8 cellular contexts compared by ENCODE assay signal in the genomic region with DNA sequence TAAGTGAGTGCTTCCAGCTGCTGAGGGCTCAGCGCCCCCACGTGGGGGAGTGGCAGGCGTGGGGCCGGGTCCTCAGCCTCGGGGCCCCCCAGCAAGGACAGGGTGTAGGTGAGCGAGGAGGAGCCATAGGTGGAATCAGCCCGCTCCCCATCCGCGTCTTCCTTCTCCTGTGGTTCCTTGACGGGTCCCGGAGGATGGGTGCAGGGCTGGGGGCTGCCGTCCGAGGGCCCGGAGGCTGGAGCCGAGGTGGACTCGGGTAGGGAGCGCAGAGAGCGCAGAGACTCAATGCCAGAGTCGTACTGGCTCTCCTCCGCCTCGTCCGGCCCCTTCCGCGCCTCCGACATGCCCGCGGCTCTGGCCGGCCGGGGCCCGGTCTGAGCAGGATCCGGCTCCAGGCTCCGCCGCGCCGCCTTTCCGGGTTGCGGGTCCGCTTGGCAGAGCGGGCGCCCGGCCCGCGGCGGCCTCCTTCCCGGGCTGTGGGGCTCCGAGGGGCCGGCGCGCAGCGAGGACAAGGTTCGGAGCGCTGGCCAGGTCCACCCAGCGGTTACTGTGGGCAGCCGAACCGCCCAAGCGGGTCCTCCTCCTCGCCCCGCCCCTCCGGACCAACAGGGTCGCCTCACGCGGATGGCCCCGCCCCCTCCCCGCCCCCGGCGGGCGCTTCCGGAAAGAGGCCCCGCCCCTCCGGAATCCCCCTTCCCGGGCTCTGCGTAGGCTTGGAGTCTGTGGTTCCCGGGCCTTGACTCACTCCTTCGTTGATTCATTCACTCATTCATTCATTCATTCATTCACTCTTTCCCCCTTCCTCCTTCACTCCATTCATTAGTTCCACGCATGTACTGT. TPM values are rescaled to one million over a fixed set of nuclear protein-coding genes. Genes with fewer than 3 reads are reported as not detected.
DNase-seq lines count a peak whose midpoint lies in the region; ATAC-seq, FAIRE-seq and TF ChIP-seq lines count a peak whose summit lies in the region.

A gene with protein sequence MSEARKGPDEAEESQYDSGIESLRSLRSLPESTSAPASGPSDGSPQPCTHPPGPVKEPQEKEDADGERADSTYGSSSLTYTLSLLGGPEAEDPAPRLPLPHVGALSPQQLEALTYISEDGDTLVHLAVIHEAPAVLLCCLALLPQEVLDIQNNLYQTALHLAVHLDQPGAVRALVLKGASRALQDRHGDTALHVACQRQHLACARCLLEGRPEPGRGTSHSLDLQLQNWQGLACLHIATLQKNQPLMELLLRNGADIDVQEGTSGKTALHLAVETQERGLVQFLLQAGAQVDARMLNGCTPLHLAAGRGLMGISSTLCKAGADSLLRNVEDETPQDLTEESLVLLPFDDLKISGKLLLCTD (minus strand): TSS at position 549 of the 840 bp plus-strand sequence. CDS start 205 bp downstream, at position 344.

- H3K27me3 Mint-ChIP-seq in CD14-positive monocyte (ENCODE audit: low read depth in 3 of 3) (peaks cover 20 to 28% (median 25%) of the 10 kb centered on the region in 3 donors), endodermal cell (ENCODE audit: insufficient read depth) (peaks cover 51% of the 10 kb centered on the region)

- H3K27me3 ChIP-seq in NT2/D1 (ENCODE audit: insufficient read depth, insufficient read length) (peaks cover 27% of the 10 kb centered on the region), endodermal cell (ENCODE audit: control insufficient read depth, insufficient read depth, low read length, poor library complexity, severe bottlenecking) (peaks cover 21% of the 10 kb centered on the region)

- TF ChIP-seq CTCF in CD14-positive monocyte (IDR thresholded peaks at IDR 0.05) (peak; percentile 26), endodermal cell (conservative IDR thresholded peaks at IDR 0.05) (peak; percentile 29)

- H3K27ac ChIP-seq in endodermal cell (ENCODE audit: low read depth, low read length) (no peak within 1 kb of the TSS), mesodermal cell (ENCODE audit: low read depth, low read length, severe bottlenecking) (peak within 1 kb of the TSS; percentile 57)

- H3K9ac ChIP-seq in NT2/D1 (ENCODE audit: insufficient read length, low read depth), result peak within 1 kb of the TSS; percentile 83
- peak within 1 kb of the TSS; percentile 4 for H3K9ac ChIP-seq in endodermal cell (ENCODE audit: extremely low read depth, low read length, poor library complexity, severe bottlenecking)

- H3K36me3 Mint-ChIP-seq in CD14-positive monocyte (peaks cover 29 to 37% of the 10 kb centered on the region in 2 donors), endodermal cell (ENCODE audit: low read depth) (no peaks in the 10 kb centered on the region)

- H3K27ac Mint-ChIP-seq in CD14-positive monocyte (peak within 1 kb of the TSS; percentile 98 to 100 (median 99)), endodermal cell (peak within 1 kb of the TSS; percentile 56)

- intact Hi-C loops in CD14-positive monocyte (cut with micrococcal nuclease), result loop anchor here (5.0 to 10.0 kb wide), 3 partner anchors 47 to 470 kb away; a partner anchor contains a TSS

- peak; percentile 46 for FAIRE-seq in HTR-8/SVneo (lab: Jason Lieb, UNC)

- H3K36me3 ChIP-seq in NT2/D1 (ENCODE audit: insufficient read depth, insufficient read length, low read length) (peaks cover 26% of the 10 kb centered on the region), endodermal cell (ENCODE audit: control insufficient read depth, insufficient read depth, low read length) (no peaks in the 10 kb centered on the region), mesodermal cell (ENCODE audit: control insufficient read depth, insufficient read depth, low read length) (peaks cover 16% of the 10 kb centered on the region)

- H3K4me1 ChIP-seq in NT2/D1 (ENCODE audit: insufficient read depth, insufficient read length), result peaks cover 27% of the 10 kb centered on the region
- H3K4me1 ChIP-seq in endodermal cell (ENCODE audit: control insufficient read depth, insufficient read depth, low read length), result peaks cover 5% of the 10 kb centered on the region
- H3K4me1 ChIP-seq in mesodermal cell (ENCODE audit: control insufficient read depth, insufficient read depth, low read length, poor library complexity, severe bottlenecking), result peaks cover 30% of the 10 kb centered on the region

- peak; percentile 96 for DNase-seq in CD14-positive monocyte (ENCODE audit: low spot score)
- DNase-seq in HTR-8/SVneo (ENCODE audit: insufficient read length, low spot score), result peak; percentile 93
- DNase-seq in NT2/D1 (ENCODE audit: low read depth, low spot score), result peak; percentile 58
- DNase-seq in activated CD8-positive, alpha-beta memory T cell treated with anti-CD3 and anti-CD28 coated beads, Interleukin-2, amount 50 U/mL, for 1 hour (ENCODE audit: extremely low read depth), result peak; percentile 73
- DNase-seq in endodermal cell, result peak; percentile 98
- peak; percentile 89 to 94 for DNase-seq in stimulated activated CD8-positive, alpha-beta memory T cell treated with anti-CD3 and anti-CD28 coated beads, Interleukin-15, amount 100 ng/mL, for 4 hours (ENCODE audit: low read depth in 2 of 2)

- H3K9me3 ChIP-seq in NT2/D1 (ENCODE audit: insufficient read depth, low read length) (no peaks in the 10 kb centered on the region), endodermal cell (ENCODE audit: control insufficient read depth, low read length) (no peaks in the 10 kb centered on the region), mesodermal cell (ENCODE audit: control insufficient read depth, low read length) (no peaks in the 10 kb centered on the region)

- peak; percentile 40 for ATAC-seq in GM19452 (IDR thresholded peaks at IDR 0.05; ENCODE audit: unreplicated experiment)

- H3K4me1 Mint-ChIP-seq in CD14-positive monocyte, result peaks cover 59% of the 10 kb centered on the region
- peaks cover 22% of the 10 kb centered on the region for H3K4me1 Mint-ChIP-seq in endodermal cell

- H3K9me3 Mint-ChIP-seq in CD14-positive monocyte (peaks cover 0 to 5% (median 5%) of the 10 kb centered on the region in 7 donors), endodermal cell (no peaks in the 10 kb centered on the region)

- WGBS in endodermal cell (ENCODE audit: insufficient coverage in 1 of 2, insufficient read length in 1 of 2), 2 experiments, result 1% methylated on average over 46 to 75 of the region's 75 CpGs
- WGBS in mesodermal cell (ENCODE audit: insufficient coverage in 2 of 2), 2 experiments, result 1% methylated on average over 57 to 64 of the region's 75 CpGs

- H3K4me3 Mint-ChIP-seq in CD14-positive monocyte, result peak within 1 kb of the TSS; percentile 99
- H3K4me3 Mint-ChIP-seq in endodermal cell, result peak within 1 kb of the TSS; percentile 64

- H3K4me3 ChIP-seq in NT2/D1 (ENCODE audit: insufficient read length, low read depth) (peak within 1 kb of the TSS; percentile 74), endodermal cell (ENCODE audit: low read length) (peak within 1 kb of the TSS; percentile 82), mesodermal cell (ENCODE audit: extremely low read depth, insufficient read depth, low read length, poor library complexity, severe bottlenecking) (peak within 1 kb of the TSS; percentile 74)

RNA-seq across cellular contexts. Expression of the gene that starts here (rescaled TPM):
- 10 to 100 TPM; 19.9 to 23.2 TPM for polyA plus RNA-seq in CD14-positive monocyte
- 10 to 100 TPM in 1 of 2 donors, 1 to 10 TPM in 1; 8.3 to 11.0 TPM for total RNA-seq in endodermal cell
- polyA plus RNA-seq in endodermal cell (2013, experiment 1 of 2), result 8.9 TPM
- polyA plus RNA-seq in endodermal cell (2013, experiment 2 of 2), result 5.6 TPM
- polyA plus RNA-seq in mesodermal cell (2013, experiment 1 of 2), result 11.1 TPM
- 8.6 TPM for polyA plus RNA-seq in mesodermal cell (2013, experiment 2 of 2)
